ENCODE assay signal across 18 cellular contexts in genomic region chr14:48373993-48374392, GRCh38.
"Had no signal": no experiment of that assay in that cellular context is flagged by ENCODE, and none has a peak within 500 bp of the region (broad histone marks: within the 10 kb centered on the region; RNA-seq: fewer than 3 reads in every experiment).

No MANE protein-coding gene starts in this region.

- DNase-seq: activated CD4-positive, alpha-beta T cell treated with anti-CD3 and anti-CD28 coated beads, Interleukin-2, amount 10 ng/mL, durations not matched to agents 7 days and 5 days; activated CD4-positive, CD25-positive, alpha-beta regulatory T cell treated with anti-CD3 and anti-CD28 coated beads, Interleukin-2, amount 50 U/mL, for 72 hours; activated CD8-positive, alpha-beta T cell treated with anti-CD3 and anti-CD28 coated beads, Interleukin-2, amount 10 ng/mL, durations not matched to agents 7 days and 5 days; colonic mucosa; dorsolateral prefrontal cortex; hippocampal formation; mucosa of descending colon; small intestine; stimulated activated CD4-positive, alpha-beta T cell treated with anti-CD3 and anti-CD28 coated beads, Interleukin-15, amount 100 ng/mL, for 24 hours; stimulated activated naive B cell treated with anti-CD40 and anti-IgM and Interleukin-4, amounts not matched to agents 10 μg/mL and 1 μg/mL and 100 μg/mL, for 72 hours; transverse colon; WERI-Rb-1 had no signal

- H3K4me3 ChIP-seq: ascending aorta, breast epithelium, colonic mucosa, dorsolateral prefrontal cortex, esophagus muscularis mucosa, mucosa of descending colon, transverse colon, vagina had no signal

- H3K27me3 ChIP-seq: ascending aorta, breast epithelium, colonic mucosa, esophagus muscularis mucosa, transverse colon, vagina had no signal

- FAIRE-seq: frontal cortex, small intestine, TTC549 had no signal

- H3K36me3 ChIP-seq: ascending aorta, breast epithelium, colonic mucosa, esophagus muscularis mucosa, transverse colon, vagina, WERI-Rb-1 had no signal

- H3K4me1 ChIP-seq: ascending aorta, breast epithelium, colonic mucosa, transverse colon, vagina had no signal

- H3K9me3 ChIP-seq: ascending aorta, breast epithelium, colonic mucosa, esophagus muscularis mucosa, transverse colon, vagina had no signal

- H3K27ac ChIP-seq: ascending aorta, breast epithelium, colonic mucosa, dorsolateral prefrontal cortex, esophagus muscularis mucosa, transverse colon, vagina, WERI-Rb-1 had no signal
